Comparison of ENCODE assay signal across 8 cellular contexts in the genomic region with DNA sequence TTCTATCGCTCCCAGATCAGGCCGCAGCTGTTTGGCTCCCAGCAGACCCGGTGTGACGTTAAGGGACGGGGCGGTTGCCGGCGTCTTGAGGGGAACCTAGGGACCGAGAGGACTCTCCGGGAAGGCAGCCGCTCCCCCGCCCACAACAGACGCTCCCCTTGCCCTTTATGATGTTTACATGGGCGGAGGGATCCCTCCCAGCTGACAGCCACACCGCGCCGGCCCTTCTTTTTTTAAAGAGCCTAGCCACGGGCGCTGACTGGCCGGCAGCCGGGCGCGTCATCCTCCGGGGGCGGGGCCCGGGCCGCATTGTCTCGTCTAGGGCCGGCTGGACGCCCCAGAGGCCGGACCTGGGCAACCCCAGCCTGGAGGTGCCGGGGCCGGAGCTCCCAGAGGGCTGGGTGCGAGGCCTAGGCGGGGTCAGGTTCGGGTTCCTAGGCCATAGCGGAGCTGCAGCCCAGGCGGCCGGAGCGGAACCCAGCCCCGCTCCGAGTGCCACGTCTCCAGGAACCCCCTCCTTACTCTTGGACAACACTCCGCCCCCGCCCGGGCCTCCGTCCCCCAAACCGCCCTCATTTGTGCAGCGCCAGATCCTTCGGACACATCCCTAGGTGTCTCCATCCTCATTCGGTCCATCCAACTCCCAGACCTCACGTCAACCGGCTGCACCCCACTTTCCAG. TPM values are rescaled to one million over a fixed set of nuclear protein-coding genes. Genes with fewer than 3 reads are reported as not detected.
DNase-seq lines count a peak whose midpoint lies in the region; ATAC-seq, FAIRE-seq and TF ChIP-seq lines count a peak whose summit lies in the region.

A gene (plus strand): TSS at position 340 of the 681 bp plus-strand sequence.

- intact Hi-C loops in kidney (cut with DNase I), result no loop called here

- peak within 1 kb of the TSS; percentile 57 to 67 for H3K9ac ChIP-seq in kidney (ENCODE audit: low read length in 2 of 2)

- peak; percentile 80 for ATAC-seq in HG03175 (IDR thresholded peaks at IDR 0.05; ENCODE audit: unreplicated experiment)

- H3K27ac ChIP-seq in kidney (ENCODE audit: low read depth in 2 of 2, low read length in 2 of 2), result peak within 1 kb of the TSS; percentile 20 to 57

- DNase-seq in AG08395 (ENCODE audit: low spot score) (peak; percentile 96), NCI-H345 treated with DMSO at 0.1 percent for 48 hours (lab: John Stamatoyannopoulos, UW; ENCODE audit: unreplicated experiment) (peak; percentile 95), cerebellar nuclear complex (lab: John Stamatoyannopoulos, UW) (peak; percentile 42 to 79), kidney (peak; percentile 97)
- DNase-seq in activated CD4-positive, CD25-positive, alpha-beta regulatory T cell treated with anti-CD3 and anti-CD28 coated beads, Interleukin-2, amount 50 U/mL, for 72 hours, result peak; percentile 89
- DNase-seq in stimulated activated CD4-positive, alpha-beta T cell treated with anti-CD3 and anti-CD28 coated beads, Interleukin-12 subunit alpha, Interleukin-12 subunit beta, amount 100 ng/mL, for 48 hours (ENCODE audit: low read depth in 2 of 3, low spot score in 1 of 3), result peak; percentile 78 to 87 (median 85)

- no peaks in the 10 kb centered on the region for H3K9me3 ChIP-seq in kidney (ENCODE audit: control insufficient read depth in 1 of 2, low read length in 2 of 2)

- in situ Hi-C loops in GM18951 (cut with MboI; ENCODE audit: low sequenced_read_pairs, unreplicated experiment), result no loop called here

- peaks cover 0 to 14% of the 10 kb centered on the region in 2 donors for H3K4me1 ChIP-seq in kidney (ENCODE audit: control insufficient read depth in 1 of 2, insufficient read depth in 1 of 2, low read depth in 1 of 2, low read length in 2 of 2)

- H3K4me3 ChIP-seq in kidney (ENCODE audit: low read length in 2 of 2), result peak within 1 kb of the TSS; percentile 64 to 78

- TF ChIP-seq POLR2A in GM18951 (IDR thresholded peaks at IDR 0.05; ENCODE audit: extremely low read depth, insufficient read depth, insufficient read length), result peak; percentile 59

- no peaks in the 10 kb centered on the region for H3K36me3 ChIP-seq in kidney (ENCODE audit: control insufficient read depth in 1 of 2, insufficient read depth in 2 of 2, low read length in 2 of 2)

- TF ChIP-seq CTCF in kidney (IDR thresholded peaks at IDR 0.05; ENCODE audit: borderline replicate concordance, extremely low read depth, insufficient read depth), result no peak

- FAIRE-seq in kidney (lab: Jason Lieb, UNC), result no peak

RNA-seq across cellular contexts. Expression of the gene that starts here (rescaled TPM):
- total RNA-seq in kidney, result 2.0 TPM
- polyA plus RNA-seq in kidney (ENCODE audit: insufficient read depth, low read depth, low replicate concordance), result 5.8 TPM

Comparison
In these comparisons a context has a peak if more than half of its experiments do, and no peak if none do; other contexts are left out.
1. Peak in every context shown above with its lines: DNase-seq, ATAC-seq, H3K4me3 ChIP-seq and H3K27ac ChIP-seq.